ENCODE assay signal across 7 cellular contexts in the genomic region with DNA sequence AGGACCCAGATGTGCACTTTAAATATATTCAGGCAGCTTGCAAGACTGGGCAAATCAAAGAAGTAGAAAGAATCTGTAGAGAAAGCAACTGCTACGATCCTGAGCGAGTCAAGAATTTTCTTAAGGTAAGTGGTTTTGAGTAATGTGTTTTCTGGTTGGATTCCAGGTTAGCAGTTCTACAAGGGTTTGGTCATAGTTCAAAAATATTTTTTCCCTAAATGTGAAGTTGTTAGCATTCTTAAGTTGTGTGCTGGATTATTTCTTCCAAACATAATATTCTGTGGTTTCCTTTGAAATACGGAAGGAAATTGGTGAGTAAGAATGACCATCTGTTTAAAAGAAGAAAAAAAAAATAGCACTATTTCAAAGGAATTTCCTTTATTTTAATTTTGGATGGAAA. TPM values are rescaled to one million over a fixed set of nuclear protein-coding genes. Genes with fewer than 3 reads are reported as not detected.
A peak's percentile ranks its signal among the peaks of the same experiment; 100 is the strongest.
DNase-seq lines count a peak whose midpoint lies in the region; TF ChIP-seq lines count a peak whose summit lies in the region.

No MANE protein-coding gene starts in this region.

- peak overlapping the region; percentile 57 for H3K4me3 ChIP-seq in GM23248
- peak overlapping the region in 1 of 2 experiments; percentile 40; a peak in 2 of 4 replicates for H3K4me3 ChIP-seq in SK-N-SH (ENCODE audit: low read depth in 2 of 2, low read length in 1 of 2)
- peak overlapping the region; percentile 15 for H3K4me3 ChIP-seq in skeletal muscle satellite cell (ENCODE audit: low read length)
- H3K4me3 ChIP-seq in effector memory CD4-positive, alpha-beta T cell (ENCODE audit: insufficient read depth, low read depth, low read length, poor library complexity, severe bottlenecking) = no peak overlapping the region
- H3K4me3 ChIP-seq in MM.1S (ENCODE audit: low read length) = no peak overlapping the region

- peak in 1 of 2 experiments; percentile 88; a peak in 2 of 4 replicates for TF ChIP-seq EP300 in SK-N-SH (IDR thresholded peaks at IDR 0.05; ENCODE audit: borderline replicate concordance in 1 of 2, low read depth in 1 of 2, low read length in 1 of 2)

- CTCF ChIA-PET in SK-N-SH (lab: Yijun Ruan, JAX) = interaction anchor here (1.4 to 2.7 kb wide), 2 partner anchors 9 to 191 kb away, joined by 3 to 13 read pairs; no protein-coding TSS in a partner anchor

- H3K4me1 ChIP-seq in GM23248 (ENCODE audit: insufficient read depth) (peaks cover 72% of the 10 kb centered on the region), SK-N-SH (ENCODE audit: control insufficient read depth in 1 of 2, insufficient read depth in 2 of 2, low read depth in 1 of 2, low read length in 1 of 2) (peaks cover 4 to 44% of the 10 kb centered on the region in 2 experiments; a peak in 3 of 4 replicates), skeletal muscle satellite cell (ENCODE audit: control insufficient read depth, insufficient read depth, low read length) (peaks cover 61% of the 10 kb centered on the region), MM.1S (ENCODE audit: low read length) (no peaks in the 10 kb centered on the region)
- no peaks in the 10 kb centered on the region for H3K4me1 ChIP-seq in effector memory CD4-positive, alpha-beta T cell (ENCODE audit: control insufficient read depth, insufficient read depth, low read length, poor library complexity, severe bottlenecking)

- H3K9me2 ChIP-seq in GM23248 (ENCODE audit: insufficient read depth) = no peaks in the 10 kb centered on the region
- H3K9me2 ChIP-seq in SK-N-SH = no peaks in the 10 kb centered on the region
- H3K9me2 ChIP-seq in MM.1S (replicated peaks; ENCODE audit: insufficient read depth, low read length) = no peaks in the 10 kb centered on the region

- peaks cover 70% of the 10 kb centered on the region for H3K36me3 ChIP-seq in GM23248 (ENCODE audit: low read depth)
- peaks cover 87 to 95% of the 10 kb centered on the region in 2 experiments for H3K36me3 ChIP-seq in SK-N-SH (replicated peaks in 1 of 2; ENCODE audit: control insufficient read depth in 1 of 2, insufficient read depth in 2 of 2, low read length in 1 of 2)
- H3K36me3 ChIP-seq in skeletal muscle satellite cell (ENCODE audit: insufficient read depth, low read length) = peaks cover 91% of the 10 kb centered on the region
- H3K36me3 ChIP-seq in effector memory CD4-positive, alpha-beta T cell (ENCODE audit: control insufficient read depth, insufficient read depth, low read length) = peaks cover 54% of the 10 kb centered on the region
- peaks cover 38% of the 10 kb centered on the region for H3K36me3 ChIP-seq in MM.1S (replicated peaks; ENCODE audit: insufficient read depth, low read length)

- H3K4me2 ChIP-seq in GM23248 (ENCODE audit: unreplicated experiment) = peak overlapping the region; percentile 90
- peak overlapping the region; percentile 68 for H3K4me2 ChIP-seq in SK-N-SH
- H3K4me2 ChIP-seq in skeletal muscle satellite cell (ENCODE audit: low read length) = peak overlapping the region; percentile 42
- no peak overlapping the region for H3K4me2 ChIP-seq in MM.1S (ENCODE audit: low read depth, low read length)

- DNase-seq in GM23248 = peak; percentile 94
- no peak for DNase-seq in SK-N-SH
- no peak for DNase-seq in epithelial cell of prostate (ENCODE audit: low read depth, low spot score)
- no peak for DNase-seq in effector memory CD4-positive, alpha-beta T cell
- no peak for DNase-seq in caudate nucleus (lab: John Stamatoyannopoulos, UW)
- no peak for DNase-seq in MM.1S

- WGBS in GM23248 (ENCODE audit: low coverage in 1 of 2, low lambda C conversion rate in 2 of 2, missing lambda C conversion rate in 2 of 2), 2 experiments = 0 to 2% methylated on average over 3 of the region's 3 CpGs
- WGBS in SK-N-SH (ENCODE audit: low lambda C conversion rate) = 6% methylated on average over 3 of the region's 3 CpGs

- H3K79me2 ChIP-seq in GM23248 (ENCODE audit: insufficient read depth) (peaks cover 85% of the 10 kb centered on the region), SK-N-SH (ENCODE audit: insufficient read depth) (peaks cover 88% of the 10 kb centered on the region), MM.1S (ENCODE audit: low read length) (peaks cover 58% of the 10 kb centered on the region)

- H3K9ac ChIP-seq in GM23248 (peak overlapping the region; percentile 30; the same call in 1 of the 2 replicates), SK-N-SH (peak overlapping the region; percentile 3; the same call in 1 of the 2 replicates), skeletal muscle satellite cell (ENCODE audit: low read depth, low read length) (peak overlapping the region; percentile 28), MM.1S (ENCODE audit: low read length) (no peak overlapping the region)

- H3F3A ChIP-seq in GM23248 (ENCODE audit: insufficient read depth) (peaks cover 68% of the 10 kb centered on the region), SK-N-SH (replicated peaks; ENCODE audit: insufficient read depth) (peaks cover 61% of the 10 kb centered on the region), MM.1S (ENCODE audit: insufficient read depth, low read length) (no peaks in the 10 kb centered on the region)

- no peak for TF ChIP-seq RAD21 in SK-N-SH (IDR thresholded peaks at IDR 0.05; ENCODE audit: low read length)

- no peak overlapping the region for H2AFZ ChIP-seq in GM23248
- H2AFZ ChIP-seq in SK-N-SH (ENCODE audit: low read depth) = no peak overlapping the region
- no peak overlapping the region for H2AFZ ChIP-seq in MM.1S (ENCODE audit: low read length)

- TF ChIP-seq CTCF in SK-N-SH (IDR thresholded peaks at IDR 0.05) (no peak), MM.1S (IDR thresholded peaks at IDR 0.05; ENCODE audit: low read length) (no peak)

- H4K20me1 ChIP-seq in GM23248 (ENCODE audit: insufficient read depth) (0 out of 2 replicates have a peak, but pooled peaks cover 6% of the 10 kb centered on the region), SK-N-SH (ENCODE audit: insufficient read depth) (peaks cover 55% of the 10 kb centered on the region), MM.1S (ENCODE audit: insufficient read depth, low read length) (no peaks in the 10 kb centered on the region)

- H3K9me3 ChIP-seq in GM23248 (ENCODE audit: low read depth) = no peaks in the 10 kb centered on the region
- no peaks in the 10 kb centered on the region for H3K9me3 ChIP-seq in SK-N-SH
- no peaks in the 10 kb centered on the region for H3K9me3 ChIP-seq in skeletal muscle satellite cell (replicated peaks; ENCODE audit: low read length)
- H3K9me3 ChIP-seq in effector memory CD4-positive, alpha-beta T cell (ENCODE audit: control insufficient read depth, low read length) = no peaks in the 10 kb centered on the region
- H3K9me3 ChIP-seq in MM.1S (replicated peaks; ENCODE audit: insufficient read depth, low read length) = no peaks in the 10 kb centered on the region

- in situ Hi-C loops in GM23248 (cut with MboI) = no loop called here

- H3K27me3 ChIP-seq in GM23248 (replicated peaks; ENCODE audit: insufficient read depth) (no peaks in the 10 kb centered on the region), SK-N-SH (ENCODE audit: insufficient read depth) (no peaks in the 10 kb centered on the region), skeletal muscle satellite cell (ENCODE audit: control insufficient read depth, insufficient read depth, low read length) (no peaks in the 10 kb centered on the region), MM.1S (replicated peaks; ENCODE audit: insufficient read depth, low read length) (no peaks in the 10 kb centered on the region)
- no peaks in the 10 kb centered on the region for H3K27me3 ChIP-seq in effector memory CD4-positive, alpha-beta T cell (replicated peaks; ENCODE audit: control insufficient read depth, insufficient read depth, low read length, poor library complexity, severe bottlenecking)

- POLR2A ChIA-PET in SK-N-SH (lab: Yijun Ruan, JAX) = no interaction called here

- H3K27ac ChIP-seq in GM23248 (peak overlapping the region; percentile 55), SK-N-SH (ENCODE audit: low read depth in 2 of 2, low read length in 1 of 2) (peak overlapping the region; percentile 74 to 82; a peak in 3 of 4 replicates), epithelial cell of prostate (peak overlapping the region; percentile 62), caudate nucleus (ENCODE audit: low read depth, low read length) (no peak overlapping the region), MM.1S (ENCODE audit: low read length) (no peak overlapping the region)
- no peak overlapping the region for H3K27ac ChIP-seq in effector memory CD4-positive, alpha-beta T cell (ENCODE audit: insufficient read depth, low read length, poor library complexity, severe bottlenecking)

TF ChIP-seq in SK-N-SH, 30 proteins besides CTCF, POLR2A, EP300 and RAD21 (continues in another document):
- TF ChIP-seq MXI1 (IDR thresholded peaks at IDR 0.05; ENCODE audit: low read depth, low read length) = no peak

RNA-seq across cellular contexts. Expression of a gene that starts 38.4 kb away (rescaled TPM):
- 18.2 and 19.1 TPM in 2 replicates for total RNA-seq in GM23248 (2014; rRNA removed; shearing (Covaris generic))
- polyA plus RNA-seq in GM23248 (2016; fragmentation: Nextera tagmentation; extraction: Ambion mirVana) (33.7 and 34.4 TPM in 2 replicates), SK-N-SH (2012; rRNA removed) (101 and 140 TPM in 2 replicates)
- 135 and 161 TPM in 2 replicates for polyA plus RNA-seq in SK-N-SH (2012; cell fraction: cytosol; rRNA removed)
- 53.0 and 94.5 TPM in 2 replicates for polyA plus RNA-seq in SK-N-SH (2012; cell fraction: nucleus; rRNA removed)
- 22.3 and 26.9 TPM in 2 replicates for total RNA-seq in skeletal muscle satellite cell (2012; rRNA removed)

RNA-seq across cellular contexts. Expression of a gene that starts 38.6 kb away (rescaled TPM):
- total RNA-seq in GM23248 (2014; rRNA removed; shearing (Covaris generic)) = 214 and 216 TPM in 2 replicates
- polyA plus RNA-seq in GM23248 (2016; fragmentation: Nextera tagmentation; extraction: Ambion mirVana) = 120 and 134 TPM in 2 replicates
- polyA plus RNA-seq in SK-N-SH (2012; rRNA removed) = 169 and 338 TPM in 2 replicates
- 92.0 and 104 TPM in 2 replicates for polyA plus RNA-seq in SK-N-SH (2012; cell fraction: cytosol; rRNA removed)
- polyA plus RNA-seq in SK-N-SH (2012; cell fraction: nucleus; rRNA removed) = 660 and 1,365 TPM in 2 replicates
- 178 and 192 TPM in 2 replicates for total RNA-seq in skeletal muscle satellite cell (2012; rRNA removed)

RNA-seq across cellular contexts. Expression of a gene that starts 49.1 kb away (rescaled TPM):
- 343 and 439 TPM in 2 replicates for total RNA-seq in GM23248 (2014; rRNA removed; shearing (Covaris generic))
- polyA plus RNA-seq in GM23248 (2016; fragmentation: Nextera tagmentation; extraction: Ambion mirVana) = 162 and 169 TPM in 2 replicates
- 160 and 217 TPM in 2 replicates for polyA plus RNA-seq in SK-N-SH (2012; rRNA removed)
- 239 and 240 TPM in 2 replicates for polyA plus RNA-seq in SK-N-SH (2012; cell fraction: cytosol; rRNA removed)
- polyA plus RNA-seq in SK-N-SH (2012; cell fraction: nucleus; rRNA removed) = 142 and 257 TPM in 2 replicates
- total RNA-seq in skeletal muscle satellite cell (2012; rRNA removed) = 306 and 376 TPM in 2 replicates

Comparison
In these comparisons a context has a peak if more than half of its experiments do, and no peak if none do; other contexts are left out.
1. H3K27ac ChIP-seq: peak in GM23248 (single experiment), SK-N-SH (2 of 2) and epithelial cell of prostate (single experiment); none in effector memory CD4-positive, alpha-beta T cell (single experiment), caudate nucleus (single experiment) and MM.1S (single experiment).
2. H3K4me3 ChIP-seq: peak in GM23248 (single experiment) and skeletal muscle satellite cell (single experiment); none in effector memory CD4-positive, alpha-beta T cell (single experiment) and MM.1S (single experiment).